ENCODE assay signal across 9 cellular contexts in genomic region chr3:194276768-194277546, GRCh38.
A peak's percentile ranks its signal among the peaks of the same experiment; 100 is the strongest.
DNase-seq lines count a peak whose midpoint lies in the region; ATAC-seq, FAIRE-seq and TF ChIP-seq lines count a peak whose summit lies in the region.
"Had no signal": no experiment of that assay in that cellular context is flagged by ENCODE, and none has a peak within 500 bp of the region (broad histone marks: within the 10 kb centered on the region; RNA-seq: fewer than 3 reads in every experiment).

No MANE protein-coding gene starts in this region.

- DNase-seq in NCI-H2081 (lab: John Stamatoyannopoulos, UW) = peak; percentile 31 to 68
- no peak for DNase-seq in NCI-H2081 treated with DMSO at 0.1 percent for 48 hours (lab: John Stamatoyannopoulos, UW)
- peak; percentile 81 for DNase-seq in coronary artery (ENCODE audit: low spot score)
- DNase-seq in lower lobe of right lung = peak; percentile 50
- DNase-seq in transverse colon = peak; percentile 11
- no peak for DNase-seq in activated naive CD4-positive, alpha-beta T cell treated with anti-CD3 and anti-CD28 coated beads, Interleukin-2, amount 50 U/mL, for 16 hours
- no peak for DNase-seq in RCC 7860 (ENCODE audit: low spot score)

- peak overlapping the region; percentile 73 to 81 for H3K27ac ChIP-seq in coronary artery
- H3K27ac ChIP-seq in lower lobe of right lung = peak overlapping the region; percentile 19
- peak overlapping the region; percentile 59 to 82 (median 78) for H3K27ac ChIP-seq in transverse colon

- in situ Hi-C loops in transverse colon (cut with MboI; ENCODE audit: low pct_ligation_motif_present in 1 of 4, low pct_unique_long_range_greater_than_20kb in 1 of 4, low sequenced_read_pairs in 3 of 4) = no loop called here

- H3K27me3 ChIP-seq in lower lobe of right lung (ENCODE audit: low read depth) (no peaks in the 10 kb centered on the region), transverse colon (no peaks in the 10 kb centered on the region)

- H3K4me3 ChIP-seq in coronary artery (no peak overlapping the region), lower lobe of right lung (no peak overlapping the region), transverse colon (no peak overlapping the region)

- peak; percentile 23 to 60 for ATAC-seq in lower lobe of right lung
- no peak for ATAC-seq in GM21619 (IDR thresholded peaks at IDR 0.05; ENCODE audit: unreplicated experiment)

- intact Hi-C loops in lower lobe of right lung (cut with DNase I) = no loop called here
- intact Hi-C loops in transverse colon (cut with DNase I; ENCODE audit: low total_unique reads) = no loop called here

- no peak for TF ChIP-seq CTCF in coronary artery (IDR thresholded peaks at IDR 0.05)
- no peak for TF ChIP-seq CTCF in lower lobe of right lung (IDR thresholded peaks at IDR 0.05)
- TF ChIP-seq CTCF in transverse colon (IDR thresholded peaks at IDR 0.05) = no peak

- WGBS in transverse colon (ENCODE audit: low coverage in 1 of 2), 2 donors = 71% methylated on average over 15 of the region's 15 CpGs; no CpG with 5 or more reads in 1 of the 2 donors

- no peak for FAIRE-seq in RCC 7860 (lab: Jason Lieb, UNC)
- FAIRE-seq: A204.1 had no signal

- TF ChIP-seq EP300 in transverse colon (IDR thresholded peaks at IDR 0.05; ENCODE audit: low read depth) = no peak

- H3K4me1 ChIP-seq in lower lobe of right lung (peaks cover 24% of the 10 kb centered on the region), transverse colon (peaks cover 21 to 35% (median 23%) of the 10 kb centered on the region in 4 donors)

- TF ChIP-seq POLR2A in transverse colon (IDR thresholded peaks at IDR 0.05) = no peak

- no peaks in the 10 kb centered on the region for H3K36me3 ChIP-seq in lower lobe of right lung
- no peaks in the 10 kb centered on the region for H3K36me3 ChIP-seq in transverse colon

- H3K9me3 ChIP-seq in lower lobe of right lung = no peaks in the 10 kb centered on the region
- H3K9me3 ChIP-seq in transverse colon = no peaks in the 10 kb centered on the region

Comparison
In these comparisons a context has a peak if more than half of its experiments do, and no peak if none do; other contexts are left out.
1. DNase-seq: peak in NCI-H2081 (2 of 2), coronary artery (single experiment), lower lobe of right lung (single experiment) and transverse colon (single experiment); none in NCI-H2081 treated with DMSO at 0.1 percent for 48 hours (single experiment), activated naive CD4-positive, alpha-beta T cell treated with anti-CD3 and anti-CD28 coated beads, Interleukin-2, amount 50 U/mL, for 16 hours (single experiment) and RCC 7860 (single experiment).
2. H3K27ac ChIP-seq: peak in every context shown above with its lines; median percentile 78 in transverse colon; 77 in coronary artery; 19 in lower lobe of right lung.